ENCODE assay signal across 18 cellular contexts in the genomic region with DNA sequence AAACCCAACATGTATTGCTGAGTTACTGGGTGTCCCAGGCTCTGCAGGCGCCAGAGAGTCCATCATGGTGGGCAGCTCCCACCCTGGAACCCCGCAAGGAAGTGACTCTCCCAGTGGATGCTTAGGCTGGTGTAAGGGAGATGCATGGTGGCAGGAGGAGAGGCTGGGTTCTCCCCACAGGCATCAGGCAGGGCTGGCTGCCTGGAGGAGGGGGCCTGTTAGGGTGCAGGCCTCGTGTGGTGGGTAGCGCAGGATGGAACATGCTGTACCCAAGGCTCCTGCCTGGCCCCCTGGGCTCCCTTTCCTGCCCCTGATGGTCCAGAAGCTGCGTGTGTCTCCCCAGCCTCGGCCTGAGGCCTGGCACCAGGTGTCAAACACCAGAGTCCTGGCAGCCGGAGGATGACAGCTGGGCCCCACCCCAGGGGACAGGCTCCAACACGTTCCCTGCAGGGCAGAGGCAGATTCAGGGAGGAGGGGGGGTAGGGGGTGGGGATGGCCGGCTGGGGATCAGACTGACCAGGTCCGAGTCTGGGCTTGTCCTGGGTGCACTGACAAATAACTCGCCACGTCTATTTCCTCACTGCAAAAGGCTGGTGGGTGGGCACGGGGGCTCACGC. TPM values are rescaled to one million over a fixed set of nuclear protein-coding genes. Genes with fewer than 3 reads are reported as not detected.
DNase-seq lines count a peak whose midpoint lies in the region; ATAC-seq and TF ChIP-seq lines count a peak whose summit lies in the region.
"Had no signal": no experiment of that assay in that cellular context is flagged by ENCODE, and none has a peak within 500 bp of the region (broad histone marks: within the 10 kb centered on the region; RNA-seq: fewer than 3 reads in every experiment).

No MANE protein-coding gene starts in this region.

- H3K4me1 ChIP-seq in Panc1 (ENCODE audit: control insufficient read depth, insufficient read depth, low read length) (peaks cover 34% of the 10 kb centered on the region), gastroesophageal sphincter (peaks cover 0 to 56% (median 33%) of the 10 kb centered on the region in 3 donors), gastrocnemius medialis (peaks cover 60 to 67% of the 10 kb centered on the region in 2 donors)
- H3K4me1 ChIP-seq: colonic mucosa had no signal

- H3K9me3 ChIP-seq in Panc1 (ENCODE audit: control insufficient read depth, insufficient read depth, low read depth, low read length), result no peaks in the 10 kb centered on the region
- no peaks in the 10 kb centered on the region for H3K9me3 ChIP-seq in gastroesophageal sphincter
- no peaks in the 10 kb centered on the region for H3K9me3 ChIP-seq in gastrocnemius medialis
- H3K9me3 ChIP-seq: colonic mucosa had no signal

- POLR2A ChIA-PET in Panc1 (lab: Charles Lee), result no interaction called here
- POLR2A ChIA-PET in activated CD4-positive, alpha-beta memory T cell treated with anti-CD3 and anti-CD28 coated beads for 36 hours (lab: Charles Lee), result no interaction called here
- POLR2A ChIA-PET in GM10248 (lab: Yijun Ruan, JAX), result no interaction called here

- H3K27ac Mint-ChIP-seq in HFFc6, result peak overlapping the region; percentile 44
- no peak overlapping the region for H3K27ac Mint-ChIP-seq in activated CD4-positive, alpha-beta memory T cell treated with anti-CD3 and anti-CD28 coated beads for 36 hours
- H3K27ac Mint-ChIP-seq: activated CD8-positive, alpha-beta memory T cell treated with anti-CD3 and anti-CD28 coated beads, Interleukin-2, amount 10 ng/mL, durations not matched to agents 7 days and 5 days; activated naive CD8-positive, alpha-beta T cell; CD14-positive monocyte had no signal

- TF ChIP-seq CTCF in HFFc6 (IDR thresholded peaks at IDR 0.05) (no peak), Panc1 (IDR thresholded peaks at IDR 0.05) (no peak), gastroesophageal sphincter (IDR thresholded peaks at IDR 0.05) (no peak), gastrocnemius medialis (IDR thresholded peaks at IDR 0.05 in 4 of 5, conservative IDR thresholded peaks at IDR 0.05 in 1 of 5) (no peak), GM10248 (IDR thresholded peaks at IDR 0.05; ENCODE audit: control extremely low read depth, extremely low read depth, low read depth, missing control alignments) (no peak)

- no peaks in the 10 kb centered on the region for H3K9me3 Mint-ChIP-seq in HFFc6
- H3K9me3 Mint-ChIP-seq in activated CD4-positive, alpha-beta memory T cell treated with anti-CD3 and anti-CD28 coated beads for 36 hours, result no peaks in the 10 kb centered on the region
- H3K9me3 Mint-ChIP-seq: CD14-positive monocyte had no signal

- no TSS peak for BruUV-seq in Panc1 (replicated peaks; lab: Mats Ljungman, UMichigan)

- CTCF ChIA-PET in Panc1 (lab: Charles Lee) (no interaction called here), GM10248 (lab: Yijun Ruan, JAX) (interaction anchor here (0.9 to 2.3 kb wide), 5 partner anchors 11 to 101 kb away, joined by 3 to 6 read pairs (median 5); no protein-coding TSS in a partner anchor)
- CTCF ChIA-PET in activated CD4-positive, alpha-beta memory T cell treated with anti-CD3 and anti-CD28 coated beads for 36 hours (lab: Charles Lee), result no interaction called here

- H3K27ac ChIP-seq in Panc1 (ENCODE audit: low read length) (peak overlapping the region; percentile 76), gastroesophageal sphincter (peak overlapping the region in 3 of 4 donors; percentile 72 to 85 (median 83)), gastrocnemius medialis (peak overlapping the region; percentile 88 to 99 (median 94))
- H3K27ac ChIP-seq: colonic mucosa had no signal

- ATAC-seq in Panc1 (no peak), gastroesophageal sphincter (no peak), gastrocnemius medialis (peak; percentile 37 to 57)
- ATAC-seq: activated CD8-positive, alpha-beta memory T cell treated with anti-CD3 and anti-CD28 coated beads, Interleukin-2, amount 10 ng/mL, durations not matched to agents 7 days and 5 days had no signal

- no peak overlapping the region for H3K4me3 Mint-ChIP-seq in HFFc6
- H3K4me3 Mint-ChIP-seq in activated CD4-positive, alpha-beta memory T cell treated with anti-CD3 and anti-CD28 coated beads for 36 hours, result no peak overlapping the region
- H3K4me3 Mint-ChIP-seq: activated CD8-positive, alpha-beta memory T cell treated with anti-CD3 and anti-CD28 coated beads, Interleukin-2, amount 10 ng/mL, durations not matched to agents 7 days and 5 days; activated naive CD8-positive, alpha-beta T cell; CD14-positive monocyte had no signal

- H3K4me1 Mint-ChIP-seq in HFFc6 (ENCODE audit: low read depth), result peaks cover 34% of the 10 kb centered on the region
- peaks cover 2% of the 10 kb centered on the region for H3K4me1 Mint-ChIP-seq in activated CD4-positive, alpha-beta memory T cell treated with anti-CD3 and anti-CD28 coated beads for 36 hours (ENCODE audit: low read depth)

- no peak for DNase-seq in HFFc6
- DNase-seq in Panc1 (ENCODE audit: low read depth, low spot score), result no peak
- DNase-seq in gastrocnemius medialis, result peak; percentile 83 to 95
- no peak for DNase-seq in NCI-H1436 (lab: John Stamatoyannopoulos, UW)
- DNase-seq in activated CD4-positive, alpha-beta memory T cell treated with anti-CD3 and anti-CD28 coated beads for 36 hours, result no peak
- DNase-seq in GM10248 (ENCODE audit: extremely low spot score), result no peak
- DNase-seq in stimulated activated CD4-positive, alpha-beta T cell treated with anti-CD3 and anti-CD28 coated beads, Interleukin-4, amount 100 ng/mL, for 4 hours, result no peak
- DNase-seq: activated CD8-positive, alpha-beta memory T cell treated with anti-CD3 and anti-CD28 coated beads, Interleukin-2, amount 10 ng/mL, durations not matched to agents 7 days and 5 days; islet precursor cell; NCI-H1436 treated with DMSO at 0.1 percent for 48 hours; stimulated activated CD4-positive, alpha-beta T cell treated with anti-CD3 and anti-CD28 coated beads, Interleukin-2, amount 100 ng/mL, for 24 hours; stimulated activated naive CD4-positive, alpha-beta T cell had no signal

- no peaks in the 10 kb centered on the region for H3K36me3 Mint-ChIP-seq in HFFc6 (ENCODE audit: low read depth)
- H3K36me3 Mint-ChIP-seq in activated CD4-positive, alpha-beta memory T cell treated with anti-CD3 and anti-CD28 coated beads for 36 hours, result no peaks in the 10 kb centered on the region
- H3K36me3 Mint-ChIP-seq: activated CD8-positive, alpha-beta memory T cell treated with anti-CD3 and anti-CD28 coated beads, Interleukin-2, amount 10 ng/mL, durations not matched to agents 7 days and 5 days had no signal

- no peaks in the 10 kb centered on the region for H3K36me3 ChIP-seq in Panc1 (ENCODE audit: control insufficient read depth, insufficient read depth, low read length)
- no peaks in the 10 kb centered on the region for H3K36me3 ChIP-seq in gastroesophageal sphincter
- no peaks in the 10 kb centered on the region for H3K36me3 ChIP-seq in gastrocnemius medialis
- H3K36me3 ChIP-seq: colonic mucosa had no signal

- no peak for TF ChIP-seq POLR2A in gastroesophageal sphincter (IDR thresholded peaks at IDR 0.05)
- peak; percentile 44 to 45 for TF ChIP-seq POLR2A in gastrocnemius medialis (IDR thresholded peaks at IDR 0.05)

- 86% methylated on average over 2 of the region's 14 CpGs; no CpG with 5 or more reads in 1 of the 2 donors for WGBS in gastroesophageal sphincter (ENCODE audit: low coverage in 1 of 2), 2 donors

- intact Hi-C loops in Panc1 (cut with micrococcal nuclease; ENCODE audit: unreplicated experiment), result no loop called here
- intact Hi-C loops in gastrocnemius medialis (cut with DNase I; ENCODE audit: low total_unique reads), result loop anchor here (1.0 kb wide), 1 partner anchor 10 kb away; no protein-coding TSS in a partner anchor
- intact Hi-C loops in activated CD4-positive, alpha-beta memory T cell treated with anti-CD3 and anti-CD28 coated beads for 36 hours (cut with micrococcal nuclease), result no loop called here

- TF ChIP-seq EP300 in gastroesophageal sphincter (IDR thresholded peaks at IDR 0.05), result no peak

- in situ Hi-C loops in Panc1 (cut with HindIII; ENCODE audit: low pct_unique_long_range_greater_than_20kb, low sequenced_read_pairs), result no loop called here
- in situ Hi-C loops in gastrocnemius medialis (cut with MboI; ENCODE audit: low sequenced_read_pairs in 4 of 4), result no loop called here

- peaks cover 5% of the 10 kb centered on the region; the same call in 1 of the 2 replicates for H3K27me3 Mint-ChIP-seq in HFFc6 (ENCODE audit: insufficient read depth)
- H3K27me3 Mint-ChIP-seq in activated CD4-positive, alpha-beta memory T cell treated with anti-CD3 and anti-CD28 coated beads for 36 hours, result no peaks in the 10 kb centered on the region

- H3K4me3 ChIP-seq in Panc1 (ENCODE audit: low read depth in 2 of 2, low read length in 2 of 2) (no peak overlapping the region), gastroesophageal sphincter (no peak overlapping the region), gastrocnemius medialis (no peak overlapping the region)
- H3K4me3 ChIP-seq: colonic mucosa had no signal

- no peaks in the 10 kb centered on the region for H3K27me3 ChIP-seq in Panc1 (ENCODE audit: control insufficient read depth, insufficient read depth, low read length)
- no peaks in the 10 kb centered on the region for H3K27me3 ChIP-seq in gastroesophageal sphincter
- H3K27me3 ChIP-seq in gastrocnemius medialis, result no peaks in the 10 kb centered on the region
- H3K27me3 ChIP-seq: colonic mucosa had no signal

RNA-seq across cellular contexts. Expression of gene CIBAR2, which starts 40.2 kb away (rescaled TPM):
- total RNA-seq in HFFc6 (2021; fragmentation: NEBNext Ultra II Directional; extraction: Animal tissue kit (Norgen Biotek cat#: 25700)), result not detected
- total RNA-seq in Panc1 (2021; ENCODE audit: unreplicated experiment) (not detected), gastroesophageal sphincter (not detected), gastrocnemius medialis (not detected)
- polyA plus RNA-seq in Panc1 (2012; ENCODE audit: insufficient read length), result 0.39 TPM
- not detected for total RNA-seq in activated CD4-positive, alpha-beta memory T cell treated with anti-CD3 and anti-CD28 coated beads for 36 hours
- total RNA-seq: activated CD8-positive, alpha-beta memory T cell treated with anti-CD3 and anti-CD28 coated beads, Interleukin-2, amount 10 ng/mL, durations not matched to agents 7 days and 5 days; RPMI7951 had no signal
- polyA plus RNA-seq: CD14-positive monocyte, neural cell had no signal

Comparison
In these comparisons a context has a peak if more than half of its experiments do, and no peak if none do; other contexts are left out.
1. DNase-seq: peak in gastrocnemius medialis (2 of 2); none in HFFc6 (single experiment), Panc1 (single experiment), NCI-H1436 (single experiment), activated CD4-positive, alpha-beta memory T cell treated with anti-CD3 and anti-CD28 coated beads for 36 hours (single experiment), GM10248 (single experiment) and stimulated activated CD4-positive, alpha-beta T cell treated with anti-CD3 and anti-CD28 coated beads, Interleukin-4, amount 100 ng/mL, for 4 hours (0 of 2).
2. ATAC-seq: peak in gastrocnemius medialis (2 of 2); none in Panc1 (single experiment) and gastroesophageal sphincter (single experiment).
3. POLR2A ChIP-seq: peak in gastrocnemius medialis (2 of 2); none in gastroesophageal sphincter (0 of 2).
4. Peak in every context shown above with its lines, with median percentiles within 50 percentile points of each other: H3K27ac ChIP-seq.